In the genomic region with DNA sequence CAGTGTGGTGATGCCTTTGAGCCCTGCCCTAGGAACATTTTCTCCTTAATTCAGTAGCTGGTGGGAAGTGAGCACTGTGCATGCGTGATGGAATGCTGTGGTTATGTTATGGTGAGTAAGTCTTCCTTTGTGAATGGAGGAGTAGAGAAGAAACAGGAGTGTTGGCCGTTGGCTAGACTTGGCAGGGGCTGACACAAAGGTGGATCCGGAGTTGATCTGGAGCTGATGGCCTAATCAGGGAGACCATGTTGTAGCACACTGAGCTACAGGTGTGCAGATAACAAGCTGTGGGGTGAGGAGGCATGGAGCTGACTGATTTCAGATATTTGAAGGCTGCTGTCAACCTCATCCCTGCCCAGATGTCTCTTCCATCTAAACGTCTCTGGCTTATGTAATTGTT, we compare ENCODE assay signal across 15 cellular contexts.
DNase-seq lines count a peak whose midpoint lies in the region; ATAC-seq, FAIRE-seq and TF ChIP-seq lines count a peak whose summit lies in the region.
"Had no signal": no experiment of that assay in that cellular context is flagged by ENCODE, and none has a peak within 500 bp of the region (broad histone marks: within the 10 kb centered on the region; RNA-seq: fewer than 3 reads in every experiment).

No MANE protein-coding gene starts in this region.

- POLR2A ChIA-PET in CD4-positive, alpha-beta T cell (lab: Charles Lee) = no interaction called here

- DNase-seq in AG09319 (ENCODE audit: extremely low read depth, low read depth) (peak; percentile 12), HS-5 (ENCODE audit: low read depth) (peak; percentile 9), astrocyte (ENCODE audit: low read depth) (peak; percentile 90), islet precursor cell (peak; percentile 60), globus pallidus (ENCODE audit: low spot score) (no peak), H9 (no peak)
- DNase-seq in CD4-positive, alpha-beta T cell = no peak
- no peak for DNase-seq in stimulated activated CD4-positive, alpha-beta T cell treated with anti-CD3 and anti-CD28 coated beads, Interleukin-4, amount 100 ng/mL, for 1 hour
- DNase-seq: activated CD4-positive, alpha-beta T cell treated with anti-CD3 and anti-CD28 coated beads for 36 hours; activated T-cell treated with anti-CD3 and anti-CD28 coated beads, Interleukin-2, amount 50 U/mL, for 48 hours; DMS79 treated with DMSO at 0.1 percent for 48 hours; NCI-H1092 had no signal

- intact Hi-C loops in CD4-positive, alpha-beta T cell (cut with DNase I, micrococcal nuclease) = no loop called here

- H3K36me3 ChIP-seq in astrocyte (ENCODE audit: insufficient read depth, low read length) = no peaks in the 10 kb centered on the region
- H3K36me3 ChIP-seq: BLaER1 had no signal

- H3K23me2 ChIP-seq in H9 (ENCODE audit: insufficient read length, low read depth, low read length, poor library complexity, severe bottlenecking) = no peaks in the 10 kb centered on the region

- H3K9me3 ChIP-seq in astrocyte (ENCODE audit: insufficient read depth, low read depth, low read length) (no peaks in the 10 kb centered on the region), H9 (ENCODE audit: control insufficient read depth, low read depth, low read length) (no peaks in the 10 kb centered on the region)
- no peaks in the 10 kb centered on the region for H3K9me3 ChIP-seq in CD4-positive, alpha-beta T cell (ENCODE audit: control insufficient read depth, low read length)
- H3K9me3 ChIP-seq: BLaER1 had no signal

- no peaks in the 10 kb centered on the region for H3K79me2 ChIP-seq in astrocyte (ENCODE audit: insufficient read depth, low read length)
- H3K79me2 ChIP-seq in H9 (ENCODE audit: insufficient read depth, low read length) = no peaks in the 10 kb centered on the region

- no peak overlapping the region for H3K4me2 ChIP-seq in astrocyte (ENCODE audit: low read length)
- no peak overlapping the region for H3K4me2 ChIP-seq in H9 (ENCODE audit: insufficient read depth, insufficient read length, low read length)
- H3K4me2 ChIP-seq: BLaER1 had no signal

- CTCF ChIA-PET in CD4-positive, alpha-beta T cell (lab: Charles Lee) = no interaction called here

- no peak overlapping the region for H4K5ac ChIP-seq in H9 (ENCODE audit: insufficient read length, low read depth, low read length)

- no peak overlapping the region for H3K23ac ChIP-seq in H9 (ENCODE audit: insufficient read length, low read depth, low read length)

- H4K20me1 ChIP-seq in astrocyte (ENCODE audit: insufficient read depth, low read length) (no peaks in the 10 kb centered on the region), H9 (ENCODE audit: control insufficient read depth, insufficient read depth, insufficient read length) (no peaks in the 10 kb centered on the region)
- H4K20me1 ChIP-seq: BLaER1 had no signal

- no peak for ATAC-seq in CD4-positive, alpha-beta T cell (ENCODE audit: poor library complexity)
- ATAC-seq: activated CD4-positive, alpha-beta T cell treated with anti-CD3 and anti-CD28 coated beads for 36 hours; HepG2 had no signal

- peak overlapping the region; percentile 28 for H3K27ac ChIP-seq in astrocyte (ENCODE audit: low read depth, low read length)
- no peak overlapping the region for H3K27ac ChIP-seq in CD4-positive, alpha-beta T cell (ENCODE audit: low read depth, low read length)
- H3K27ac ChIP-seq in H9 (ENCODE audit: insufficient read length, low read depth, low read length) = no peak overlapping the region
- H3K27ac ChIP-seq: BLaER1 had no signal

- no peak overlapping the region for H2BK15ac ChIP-seq in H9 (ENCODE audit: low read depth, low read length)

- H2BK5ac ChIP-seq in H9 (ENCODE audit: insufficient read length, low read length) = no peak overlapping the region

- peaks cover 32% of the 10 kb centered on the region for H3K4me1 Mint-ChIP-seq in astrocyte (ENCODE audit: low read depth, unreplicated experiment)
- H3K4me1 Mint-ChIP-seq in CD4-positive, alpha-beta T cell (ENCODE audit: low read depth) = no peaks in the 10 kb centered on the region
- peaks cover 42 to 44% of the 10 kb centered on the region in 2 experiments for H3K4me1 Mint-ChIP-seq in H9
- H3K4me1 Mint-ChIP-seq: activated CD4-positive, alpha-beta T cell treated with anti-CD3 and anti-CD28 coated beads for 36 hours had no signal

- H3K27ac Mint-ChIP-seq in astrocyte (ENCODE audit: unreplicated experiment) = peak overlapping the region; percentile 60
- no peak overlapping the region for H3K27ac Mint-ChIP-seq in CD4-positive, alpha-beta T cell
- H3K27ac Mint-ChIP-seq in H9 = no peak overlapping the region; a peak in 1 of 7 replicates
- H3K27ac Mint-ChIP-seq: activated CD4-positive, alpha-beta T cell treated with anti-CD3 and anti-CD28 coated beads for 36 hours; progenitor cell of endocrine pancreas had no signal

- H2AK5ac ChIP-seq in H9 (ENCODE audit: insufficient read length, low read length) = no peak overlapping the region

- H3K27me3 ChIP-seq in astrocyte (ENCODE audit: insufficient read depth, low read length) = no peaks in the 10 kb centered on the region
- H3K27me3 ChIP-seq in CD4-positive, alpha-beta T cell (ENCODE audit: control insufficient read depth, insufficient read depth, low read length) = no peaks in the 10 kb centered on the region
- H3K27me3 ChIP-seq in H9 (ENCODE audit: insufficient read depth, low read length) = no peaks in the 10 kb centered on the region
- H3K27me3 ChIP-seq: BLaER1 had no signal

- H3K18ac ChIP-seq in H9 (ENCODE audit: insufficient read length, low read depth, low read length) = no peak overlapping the region

- H3K27me3 Mint-ChIP-seq in astrocyte (ENCODE audit: low read depth, unreplicated experiment) = no peaks in the 10 kb centered on the region
- H3K27me3 Mint-ChIP-seq in CD4-positive, alpha-beta T cell = no peaks in the 10 kb centered on the region
- H3K27me3 Mint-ChIP-seq in H9 (ENCODE audit: low read depth) = peaks cover 2% of the 10 kb centered on the region; the same call in 1 of the 2 replicates
- H3K27me3 Mint-ChIP-seq: activated CD4-positive, alpha-beta T cell treated with anti-CD3 and anti-CD28 coated beads for 36 hours; progenitor cell of endocrine pancreas had no signal

- no peak overlapping the region for H2BK120ac ChIP-seq in H9 (ENCODE audit: low read depth, low read length, poor library complexity, severe bottlenecking)

- H3K9me3 Mint-ChIP-seq in astrocyte (ENCODE audit: unreplicated experiment) (no peaks in the 10 kb centered on the region), H9 (no peaks in the 10 kb centered on the region)
- no peaks in the 10 kb centered on the region for H3K9me3 Mint-ChIP-seq in CD4-positive, alpha-beta T cell

- H3K9ac ChIP-seq in astrocyte (ENCODE audit: low read length) = peak overlapping the region; percentile 8
- no peak overlapping the region for H3K9ac ChIP-seq in H9 (ENCODE audit: extremely low read depth, insufficient read length, low read length)
- H3K9ac ChIP-seq: BLaER1 had no signal

- H3K4me3 Mint-ChIP-seq in astrocyte (ENCODE audit: unreplicated experiment) (no peak overlapping the region), H9 (no peak overlapping the region)
- H3K4me3 Mint-ChIP-seq in CD4-positive, alpha-beta T cell = no peak overlapping the region
- H3K4me3 Mint-ChIP-seq: activated CD4-positive, alpha-beta T cell treated with anti-CD3 and anti-CD28 coated beads for 36 hours had no signal

- no peak overlapping the region for H4K91ac ChIP-seq in H9 (ENCODE audit: insufficient read length, low read depth, low read length)

- H3T11ph ChIP-seq in H9 (ENCODE audit: low read length) = no peak overlapping the region

- no peak overlapping the region for H3K56ac ChIP-seq in H9 (ENCODE audit: insufficient read length, low read depth, low read length)

- no peak overlapping the region for H3K14ac ChIP-seq in H9 (ENCODE audit: insufficient read depth, low read length)

- peaks cover 18% of the 10 kb centered on the region for H3K4me1 ChIP-seq in astrocyte (ENCODE audit: insufficient read depth, low read length)
- peaks cover 9% of the 10 kb centered on the region for H3K4me1 ChIP-seq in H9 (ENCODE audit: insufficient read depth, low read length)

- TF ChIP-seq CTCF in AG09319 (IDR thresholded peaks at IDR 0.05; ENCODE audit: low read depth, low read length) (no peak), astrocyte (IDR thresholded peaks at IDR 0.05; ENCODE audit: insufficient read depth, low read depth, low read length) (no peak), H9 (conservative IDR thresholded peaks at IDR 0.05) (no peak)
- TF ChIP-seq CTCF in CD4-positive, alpha-beta T cell (IDR thresholded peaks at IDR 0.05) = no peak

- FAIRE-seq in astrocyte (lab: Jason Lieb, UNC) = peak; percentile 80
- FAIRE-seq: HepG2 had no signal

- H3K4ac ChIP-seq in H9 (ENCODE audit: low read depth, low read length) = no peak overlapping the region

- H3K36me3 Mint-ChIP-seq in astrocyte (ENCODE audit: low read depth, unreplicated experiment) (peaks cover 2% of the 10 kb centered on the region), H9 (ENCODE audit: insufficient read depth in 1 of 3, low read depth in 3 of 3) (no peaks in the 10 kb centered on the region)
- H3K36me3 Mint-ChIP-seq in CD4-positive, alpha-beta T cell (ENCODE audit: low read depth) = no peaks in the 10 kb centered on the region

- no peak overlapping the region for H3K4me3 ChIP-seq in astrocyte (ENCODE audit: insufficient read depth, low read depth, low read length)
- H3K4me3 ChIP-seq: BLaER1 had no signal

- no peaks in the 10 kb centered on the region for H3K79me1 ChIP-seq in H9 (ENCODE audit: insufficient read depth, low read depth, low read length, poor library complexity, severe bottlenecking)

- H4K8ac ChIP-seq in H9 (replicated peaks; ENCODE audit: insufficient read length, low read depth, low read length) = no peak overlapping the region

- H2BK20ac ChIP-seq in H9 (ENCODE audit: low read depth, low read length, poor library complexity, severe bottlenecking) = no peak overlapping the region

- H2AFZ ChIP-seq in astrocyte (ENCODE audit: low read depth, low read length) (peak overlapping the region; percentile 21), H9 (ENCODE audit: low read length) (no peak overlapping the region)

- no peak overlapping the region for H2BK12ac ChIP-seq in H9 (ENCODE audit: insufficient read length, low read depth, low read length)

- WGBS in H9 (ENCODE audit: extremely low coverage, insufficient read length, low lambda C conversion rate) = no CpG with 5 or more reads among the region's 4 CpGs

Comparison
In these comparisons a context has a peak if more than half of its experiments do, and no peak if none do; other contexts are left out.
1. DNase-seq: peak in AG09319 (single experiment), HS-5 (single experiment), astrocyte (single experiment) and islet precursor cell (single experiment); none in CD4-positive, alpha-beta T cell (0 of 10), globus pallidus (single experiment), stimulated activated CD4-positive, alpha-beta T cell treated with anti-CD3 and anti-CD28 coated beads, Interleukin-4, amount 100 ng/mL, for 1 hour (single experiment) and H9 (single experiment).